27 cellular contexts compared by ENCODE assay signal in the genomic region with DNA sequence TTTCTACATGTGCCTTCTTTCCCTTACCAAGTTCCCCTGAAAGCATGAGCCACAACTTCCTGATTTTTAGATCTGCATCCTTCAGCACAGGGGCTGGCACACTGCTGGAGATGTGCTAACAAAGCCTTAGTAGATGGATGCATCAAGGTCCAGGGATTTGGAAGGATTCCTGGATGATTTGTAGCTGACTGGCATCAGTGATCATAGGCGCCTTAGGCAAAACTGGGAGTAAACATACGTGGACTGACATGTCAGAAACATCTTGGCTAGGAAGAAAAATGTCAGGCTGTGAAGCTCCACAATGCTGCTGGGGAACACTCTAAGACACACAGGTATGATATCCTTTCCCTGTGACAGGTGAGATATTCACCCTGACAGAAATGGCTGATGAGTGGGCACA.
"Had no signal": no experiment of that assay in that cellular context is flagged by ENCODE, and none has a peak within 500 bp of the region (broad histone marks: within the 10 kb centered on the region; RNA-seq: fewer than 3 reads in every experiment).

No MANE protein-coding gene starts in this region.

- ATAC-seq: activated CD8-positive, alpha-beta T cell treated with anti-CD3 and anti-CD28 coated beads, Interleukin-2, amount 10 ng/mL, durations not matched to agents 7 days and 5 days; Right ventricle myocardium inferior; T-cell had no signal

- H3K4me3 ChIP-seq: adrenal gland, breast epithelium, PC-9, SK-N-MC had no signal

- DNase-seq: activated CD4-positive, alpha-beta T cell treated with anti-CD3 and anti-CD28 coated beads for 48 hours; activated CD4-positive, alpha-beta T cell treated with anti-CD3 and anti-CD28 coated beads, Interleukin-2, amount 50 U/mL, for 4 hours; activated CD8-positive, alpha-beta memory T cell treated with anti-CD3 and anti-CD28 coated beads, Interleukin-2, amount 50 U/mL, for 48 hours; activated CD8-positive, alpha-beta T cell treated with anti-CD3 and anti-CD28 coated beads, Interleukin-2, amount 10 ng/mL, durations not matched to agents 7 days and 5 days; activated naive CD4-positive, alpha-beta T cell treated with anti-CD3 and anti-CD28 coated beads, Interleukin-2, amount 50 U/mL, for 16 hours; activated naive CD8-positive, alpha-beta T cell treated with anti-CD3 and anti-CD28 coated beads, Interleukin-2, amount 10 ng/mL, durations not matched to agents 7 days and 5 days; activated T-cell treated with anti-CD3 and anti-CD28 coated beads, Interleukin-2, amount 50 U/mL, for 1 hour; adrenal gland; aorta; central memory CD4-positive, alpha-beta T cell; MM.1S; NCI-H1105; NCI-H1436; NCI-H1694 treated with DMSO at 0.1 percent for 48 hours; NCI-H2029 treated with DMSO at 0.1 percent for 48 hours; NCI-H510A treated with DMSO at 0.1 percent for 48 hours; NCI-H69; NK-92 treated with Interleukin-12 subunit alpha and Interleukin-12 subunit beta, amount 100 ng/mL, for 24 hours; PC-9; T-cell; T-helper 2 cell; T1000; WERI-Rb-1 had no signal

- H3K27ac ChIP-seq: adrenal gland, breast epithelium, KMS-11, PC-9, SK-N-MC, WERI-Rb-1 had no signal

- H3K36me3 ChIP-seq: adrenal gland, breast epithelium, WERI-Rb-1 had no signal

- H3K9me3 ChIP-seq: adrenal gland, breast epithelium had no signal

- H3K4me1 ChIP-seq: adrenal gland, breast epithelium had no signal
